ENCODE assay signal across 15 cellular contexts in the genomic region with DNA sequence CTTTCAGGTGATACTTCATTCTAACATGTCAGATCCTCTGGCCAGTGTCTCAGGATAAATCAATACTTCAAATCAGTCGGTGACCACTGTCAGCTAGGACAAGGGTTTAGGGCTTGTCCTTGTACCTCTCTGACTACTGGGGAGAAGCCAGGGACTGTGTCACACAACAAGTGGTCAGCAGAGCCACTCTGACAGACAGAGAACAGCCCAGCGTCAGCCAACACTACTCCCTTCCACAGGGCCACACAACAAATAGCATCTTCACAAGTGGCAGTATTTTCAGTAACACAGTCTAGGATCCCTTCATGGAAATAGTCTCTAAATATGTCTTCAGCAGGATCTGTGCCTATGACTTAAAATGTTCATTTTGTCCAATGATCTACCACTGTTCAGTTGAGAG. TPM values are rescaled to one million over a fixed set of nuclear protein-coding genes. Genes with fewer than 3 reads are reported as not detected.
DNase-seq lines count a peak whose midpoint lies in the region; ATAC-seq and TF ChIP-seq lines count a peak whose summit lies in the region.
"Had no signal": no experiment of that assay in that cellular context is flagged by ENCODE, and none has a peak within 500 bp of the region (broad histone marks: within the 10 kb centered on the region; RNA-seq: fewer than 3 reads in every experiment).

No MANE protein-coding gene starts in this region.

- no peak overlapping the region for H3K4me3 ChIP-seq in heart left ventricle
- H3K4me3 ChIP-seq in right atrium auricular region, result no peak overlapping the region
- no peak overlapping the region for H3K4me3 ChIP-seq in OCI-LY1 (ENCODE audit: low read depth, low read length, poor library complexity, severe bottlenecking)
- H3K4me3 ChIP-seq in endodermal cell (ENCODE audit: low read length), result no peak overlapping the region
- H3K4me3 ChIP-seq: GM12878, GM23248 had no signal

- DNase-seq in heart left ventricle (peak in 1 of 5 donors; percentile 52), right atrium auricular region (ENCODE audit: low spot score) (no peak), memory B cell (ENCODE audit: low spot score in 2 of 2) (no peak), endodermal cell (no peak), SW 1271 (lab: John Stamatoyannopoulos, UW) (no peak), osteocyte (ENCODE audit: extremely low spot score, unreplicated experiment) (no peak)
- DNase-seq: C1 segment of cervical spinal cord; Calu3; CD4-positive, alpha-beta T cell; DMS 273 treated with DMSO at 0.1 percent for 48 hours; GM23248 had no signal

- H3K9ac ChIP-seq in OCI-LY1 (ENCODE audit: low read length), result no peak overlapping the region
- no peak overlapping the region for H3K9ac ChIP-seq in endodermal cell (ENCODE audit: extremely low read depth, low read length, poor library complexity, severe bottlenecking)
- H3K9ac ChIP-seq: GM23248 had no signal

- H3K27ac Mint-ChIP-seq in memory B cell (peak overlapping the region; percentile 24), endodermal cell (no peak overlapping the region), osteocyte (ENCODE audit: unreplicated experiment) (no peak overlapping the region)
- H3K27ac Mint-ChIP-seq: B cell; CD4-positive, alpha-beta T cell had no signal

- TF ChIP-seq CTCF in heart left ventricle (IDR thresholded peaks at IDR 0.05), result no peak
- no peak for TF ChIP-seq CTCF in right atrium auricular region (IDR thresholded peaks at IDR 0.05)
- no peak for TF ChIP-seq CTCF in OCI-LY1 (IDR thresholded peaks at IDR 0.05; ENCODE audit: low read length)
- TF ChIP-seq CTCF in endodermal cell (conservative IDR thresholded peaks at IDR 0.05), result no peak
- no peak for TF ChIP-seq CTCF in osteocyte (IDR thresholded peaks at IDR 0.05)

- no peaks in the 10 kb centered on the region for H3K27me3 Mint-ChIP-seq in memory B cell
- peaks cover 23% of the 10 kb centered on the region for H3K27me3 Mint-ChIP-seq in endodermal cell (ENCODE audit: insufficient read depth)
- no peaks in the 10 kb centered on the region for H3K27me3 Mint-ChIP-seq in osteocyte (ENCODE audit: unreplicated experiment)
- H3K27me3 Mint-ChIP-seq: B cell; CD4-positive, alpha-beta T cell had no signal

- H3K4me1 Mint-ChIP-seq in memory B cell, result peaks cover 12% of the 10 kb centered on the region
- H3K4me1 Mint-ChIP-seq in endodermal cell, result peaks cover 7% of the 10 kb centered on the region
- H3K4me1 Mint-ChIP-seq in osteocyte (ENCODE audit: unreplicated experiment), result no peaks in the 10 kb centered on the region

- ATAC-seq in heart left ventricle (peak; percentile 66 to 86 (median 75)), memory B cell (ENCODE audit: low read depth) (no peak)
- ATAC-seq: GM12878, HCT116 had no signal

- H3K4me2 ChIP-seq in OCI-LY1 (ENCODE audit: low read length), result no peak overlapping the region

- no peaks in the 10 kb centered on the region for H3F3A ChIP-seq in OCI-LY1 (ENCODE audit: insufficient read depth, low read length)

- no peaks in the 10 kb centered on the region for H3K27me3 ChIP-seq in heart left ventricle
- H3K27me3 ChIP-seq in right atrium auricular region, result no peaks in the 10 kb centered on the region
- no peaks in the 10 kb centered on the region for H3K27me3 ChIP-seq in OCI-LY1 (ENCODE audit: insufficient read depth, low read length)
- peaks cover 22% of the 10 kb centered on the region for H3K27me3 ChIP-seq in endodermal cell (ENCODE audit: control insufficient read depth, insufficient read depth, low read length, poor library complexity, severe bottlenecking)

- peaks cover 0 to 61% (median 22%) of the 10 kb centered on the region in 9 donors for H3K36me3 ChIP-seq in heart left ventricle
- H3K36me3 ChIP-seq in right atrium auricular region, result peaks cover 34% of the 10 kb centered on the region
- no peaks in the 10 kb centered on the region for H3K36me3 ChIP-seq in OCI-LY1 (ENCODE audit: insufficient read depth, low read length)
- no peaks in the 10 kb centered on the region for H3K36me3 ChIP-seq in endodermal cell (ENCODE audit: control insufficient read depth, insufficient read depth, low read length)

- H3K9me3 ChIP-seq in heart left ventricle (peaks cover 0 to 8% (median 0%) of the 10 kb centered on the region in 12 donors), right atrium auricular region (no peaks in the 10 kb centered on the region), OCI-LY1 (ENCODE audit: low read length) (no peaks in the 10 kb centered on the region; the same call in 1 of the 2 replicates), endodermal cell (ENCODE audit: control insufficient read depth, low read length) (no peaks in the 10 kb centered on the region)

- H3K27ac ChIP-seq in heart left ventricle (peak overlapping the region in 2 of 12 donors; percentile 3 to 12), right atrium auricular region (no peak overlapping the region), OCI-LY1 (ENCODE audit: low read depth, low read length, poor library complexity, severe bottlenecking) (peak overlapping the region; percentile 76), endodermal cell (ENCODE audit: low read depth, low read length) (no peak overlapping the region)
- H3K27ac ChIP-seq: GM23248 had no signal

- H3K79me2 ChIP-seq in OCI-LY1 (ENCODE audit: insufficient read depth, low read length), result no peaks in the 10 kb centered on the region

- no peaks in the 10 kb centered on the region for H3K9me2 ChIP-seq in OCI-LY1 (ENCODE audit: low read depth, low read length)

- 40 to 67% (median 54%) methylated on average over 1 to 2 of the region's 2 CpGs for WGBS in heart left ventricle, 4 donors
- WGBS in endodermal cell (ENCODE audit: insufficient coverage in 1 of 2, insufficient read length in 1 of 2), 2 experiments, result 92% methylated on average over 2 of the region's 2 CpGs

- peaks cover 0 to 15% (median 0%) of the 10 kb centered on the region in 12 donors for H3K4me1 ChIP-seq in heart left ventricle
- peaks cover 0 to 5% of the 10 kb centered on the region in 2 donors for H3K4me1 ChIP-seq in right atrium auricular region
- H3K4me1 ChIP-seq in OCI-LY1 (ENCODE audit: insufficient read depth, low read length, severe bottlenecking), result peaks cover 36% of the 10 kb centered on the region
- H3K4me1 ChIP-seq in endodermal cell (ENCODE audit: control insufficient read depth, insufficient read depth, low read length), result no peaks in the 10 kb centered on the region

- intact Hi-C loops in heart left ventricle (cut with DNase I), result no loop called here

- no peak for TF ChIP-seq POLR2A in heart left ventricle (IDR thresholded peaks at IDR 0.05)

- H3K4me3 Mint-ChIP-seq in memory B cell (no peak overlapping the region), endodermal cell (no peak overlapping the region), osteocyte (ENCODE audit: unreplicated experiment) (no peak overlapping the region)
- H3K4me3 Mint-ChIP-seq: B cell; CD4-positive, alpha-beta T cell had no signal

- H3K9me3 Mint-ChIP-seq in memory B cell (no peaks in the 10 kb centered on the region), endodermal cell (no peaks in the 10 kb centered on the region), osteocyte (ENCODE audit: unreplicated experiment) (peaks cover 8% of the 10 kb centered on the region)

- no peaks in the 10 kb centered on the region for H4K20me1 ChIP-seq in OCI-LY1 (ENCODE audit: insufficient read depth, low read length)

- H3K36me3 Mint-ChIP-seq in memory B cell, result peaks cover 21% of the 10 kb centered on the region
- H3K36me3 Mint-ChIP-seq in endodermal cell (ENCODE audit: low read depth), result no peaks in the 10 kb centered on the region
- peaks cover 16% of the 10 kb centered on the region for H3K36me3 Mint-ChIP-seq in osteocyte (ENCODE audit: unreplicated experiment)

- H2AFZ ChIP-seq in OCI-LY1 (ENCODE audit: low read length), result no peak overlapping the region
- H2AFZ ChIP-seq: GM23248 had no signal

RNA-seq across cellular contexts. Expression of a gene that starts 14.2 kb away (rescaled TPM):
- total RNA-seq in heart left ventricle, result 1 to 10 TPM; 3.9 to 8.1 (median 7.2) TPM
- 1 to 10 TPM; 1.1 to 3.7 TPM for polyA plus RNA-seq in heart left ventricle
- 1 to 10 TPM; 6.2 to 7.5 TPM for total RNA-seq in right atrium auricular region
- under 1 TPM; 0.79 to 0.91 TPM for total RNA-seq in endodermal cell
- polyA plus RNA-seq in endodermal cell (2013, experiment 1 of 2), result 0.64 TPM
- 0.29 TPM for polyA plus RNA-seq in endodermal cell (2013, experiment 2 of 2)
- 1.6 and 2.1 TPM in 2 replicates for total RNA-seq in osteocyte
